Comparison of ENCODE assay signal across 13 cellular contexts in the genomic region with DNA sequence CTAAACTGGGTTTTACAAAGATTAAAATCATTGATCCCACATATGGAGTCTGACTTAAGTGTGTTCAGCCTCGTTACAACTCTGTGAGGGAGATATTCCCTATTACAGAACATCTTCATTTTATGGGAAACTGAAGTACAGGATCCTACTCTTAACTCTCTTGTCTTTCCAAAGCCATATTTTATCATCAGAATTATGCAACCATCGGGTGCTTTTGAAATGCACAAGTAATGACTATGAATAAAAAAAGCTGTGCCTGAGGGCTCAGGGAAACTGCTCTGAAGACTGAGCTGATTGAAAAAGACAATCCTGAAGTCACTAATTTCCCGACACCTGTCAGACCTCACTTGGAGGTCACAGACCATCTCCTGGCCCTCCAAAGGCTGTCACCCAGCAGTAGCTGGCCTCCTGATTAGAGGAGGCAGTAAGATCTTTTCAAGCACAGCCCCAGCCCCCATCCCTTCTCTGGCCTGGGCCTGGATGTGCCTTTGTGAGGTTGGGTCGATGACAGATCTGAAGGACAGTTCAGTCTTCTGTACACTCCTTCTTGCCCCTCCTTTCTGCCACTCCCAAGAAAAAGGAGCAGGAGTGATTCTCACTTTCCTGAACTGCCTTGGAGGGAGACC. TPM values are rescaled to one million over a fixed set of nuclear protein-coding genes. Genes with fewer than 3 reads are reported as not detected.
DNase-seq lines count a peak whose midpoint lies in the region; ATAC-seq and TF ChIP-seq lines count a peak whose summit lies in the region.
"Had no signal": no experiment of that assay in that cellular context is flagged by ENCODE, and none has a peak within 500 bp of the region (broad histone marks: within the 10 kb centered on the region; RNA-seq: fewer than 3 reads in every experiment).

No MANE protein-coding gene starts in this region.

- no peak overlapping the region for H2AK5ac ChIP-seq in neuronal stem cell (ENCODE audit: low read depth, low read length)

- H2BK12ac ChIP-seq in neuronal stem cell (ENCODE audit: low read length), result no peak overlapping the region

- no peak overlapping the region for H3K18ac ChIP-seq in neuronal stem cell (ENCODE audit: low read length)

- no peak overlapping the region for H3K9ac ChIP-seq in neuronal stem cell (ENCODE audit: low read depth, low read length, poor library complexity)

- H2BK120ac ChIP-seq in neuronal stem cell (ENCODE audit: low read depth, low read length), result no peak overlapping the region

- no peak overlapping the region for H2BK5ac ChIP-seq in neuronal stem cell (ENCODE audit: low read length)

- intact Hi-C loops in gastrocnemius medialis (cut with DNase I; ENCODE audit: low total_unique reads), result no loop called here
- intact Hi-C loops in posterior cingulate gyrus (cut with DNase I), result no loop called here
- intact Hi-C loops in sciatic nerve (cut with DNase I), result no loop called here

- H2AFZ ChIP-seq in neuronal stem cell (ENCODE audit: low read length), result no peak overlapping the region

- TF ChIP-seq CTCF in WERI-Rb-1 (IDR thresholded peaks at IDR 0.05; ENCODE audit: low read depth, low read length), result no peak
- no peak for TF ChIP-seq CTCF in foreskin fibroblast (IDR thresholded peaks at IDR 0.05; ENCODE audit: low read depth, low read length)
- no peak for TF ChIP-seq CTCF in gastrocnemius medialis (IDR thresholded peaks at IDR 0.05 in 4 of 5, conservative IDR thresholded peaks at IDR 0.05 in 1 of 5)

- no peak overlapping the region for H4K8ac ChIP-seq in neuronal stem cell (ENCODE audit: low read depth, low read length)

- no peak overlapping the region for H3K4me2 ChIP-seq in neuronal stem cell (ENCODE audit: insufficient read depth, low read length, poor library complexity, severe bottlenecking)

- WGBS in neuronal stem cell (ENCODE audit: extremely low coverage in 2 of 2, insufficient read length in 2 of 2, insufficient replicate concordance in 1 of 2), 2 donors, result no CpG with 5 or more reads among the region's 4 CpGs

- no peak overlapping the region for H2BK15ac ChIP-seq in neuronal stem cell (ENCODE audit: low read length)

- peak overlapping the region; percentile 89 for H3K27ac ChIP-seq in WERI-Rb-1
- H3K27ac ChIP-seq in gastrocnemius medialis, result peak overlapping the region; percentile 91 to 99 (median 94)
- no peak overlapping the region for H3K27ac ChIP-seq in neuronal stem cell (replicated peaks; ENCODE audit: low read length)

- peaks cover 8% of the 10 kb centered on the region for H3K36me3 ChIP-seq in WERI-Rb-1
- no peaks in the 10 kb centered on the region for H3K36me3 ChIP-seq in gastrocnemius medialis
- H3K36me3 ChIP-seq in neuronal stem cell (replicated peaks in 1 of 2; ENCODE audit: control insufficient read depth in 2 of 2, insufficient read depth in 2 of 2, low read length in 2 of 2), result peaks cover 0 to 13% of the 10 kb centered on the region in 2 donors

- no peaks in the 10 kb centered on the region for H3K9me3 ChIP-seq in WERI-Rb-1 (ENCODE audit: severe bottlenecking)
- no peaks in the 10 kb centered on the region for H3K9me3 ChIP-seq in gastrocnemius medialis
- peaks cover 0 to 2% of the 10 kb centered on the region in 2 donors for H3K9me3 ChIP-seq in neuronal stem cell (replicated peaks in 1 of 2; ENCODE audit: control insufficient read depth in 2 of 2, insufficient read depth in 1 of 2, low read depth in 1 of 2, low read length in 2 of 2)

- DNase-seq in EL (peak; percentile 39), WERI-Rb-1 (peak; percentile 91), foreskin fibroblast (peak; percentile 19 to 54), gastrocnemius medialis (no peak), posterior cingulate gyrus (no peak), NCI-H510A treated with DMSO at 0.1 percent for 48 hours (lab: John Stamatoyannopoulos, UW) (no peak), neuronal stem cell (ENCODE audit: low spot score) (no peak), sciatic nerve (ENCODE audit: low spot score) (no peak)
- DNase-seq: activated CD4-positive, alpha-beta T cell treated with anti-CD3 and anti-CD28 coated beads for 4 hours; activated effector memory CD4-positive, alpha-beta T cell treated with anti-CD3 and anti-CD28 coated beads, Interleukin-2, amount 50 U/mL, for 16 hours; CD4-positive, alpha-beta memory T cell; cortex of kidney; stimulated activated naive B cell treated with anti-CD40 and anti-IgM and Interleukin-4, amounts not matched to agents 10 μg/mL and 1 μg/mL and 100 μg/mL, for 72 hours had no signal

- no peak for TF ChIP-seq POLR2A in gastrocnemius medialis (IDR thresholded peaks at IDR 0.05)

- no peak overlapping the region for H3K4me3 ChIP-seq in WERI-Rb-1 (ENCODE audit: low read depth, low read length)
- H3K4me3 ChIP-seq in foreskin fibroblast (ENCODE audit: low read depth in 1 of 2, low read length in 2 of 2), result no peak overlapping the region
- no peak overlapping the region for H3K4me3 ChIP-seq in gastrocnemius medialis
- H3K4me3 ChIP-seq in neuronal stem cell (ENCODE audit: low read length in 2 of 2), result no peak overlapping the region

- H3K27me3 ChIP-seq in WERI-Rb-1 (ENCODE audit: insufficient read depth, low read depth, severe bottlenecking) (no peaks in the 10 kb centered on the region), gastrocnemius medialis (no peaks in the 10 kb centered on the region), neuronal stem cell (ENCODE audit: control insufficient read depth in 3 of 3, insufficient read depth in 3 of 3, low read depth in 1 of 3, low read length in 3 of 3) (peaks cover 0 to 7% (median 0%) of the 10 kb centered on the region in 3 experiments)

- ATAC-seq in gastrocnemius medialis (peak; percentile 10 to 13), sciatic nerve (no peak)
- ATAC-seq: stimulated activated naive B cell treated with anti-CD40 and anti-IgM and Interleukin-4, amounts not matched to agents 10 μg/mL and 1 μg/mL and 100 μg/mL, for 72 hours had no signal

- H3K4me1 ChIP-seq in gastrocnemius medialis (peaks cover 88% of the 10 kb centered on the region in 2 donors), neuronal stem cell (ENCODE audit: control insufficient read depth in 2 of 2, insufficient read depth in 1 of 2, low read depth in 1 of 2, low read length in 2 of 2) (peaks cover 24 to 30% of the 10 kb centered on the region in 2 donors)

- in situ Hi-C loops in gastrocnemius medialis (cut with MboI; ENCODE audit: low sequenced_read_pairs in 4 of 4), result loop anchor here in 1 of 4 donors (25.0 kb wide), 1 partner anchor 897 kb away; a partner anchor contains a TSS

- no peak overlapping the region for H3K23ac ChIP-seq in neuronal stem cell (ENCODE audit: low read depth, low read length, poor library complexity)

- H3K14ac ChIP-seq in neuronal stem cell (ENCODE audit: low read length), result no peak overlapping the region

- H3K4ac ChIP-seq in neuronal stem cell (ENCODE audit: low read length), result no peak overlapping the region

- peaks cover 2% of the 10 kb centered on the region for H3K79me1 ChIP-seq in neuronal stem cell (ENCODE audit: low read depth, low read length)

- no peak overlapping the region for H4K91ac ChIP-seq in neuronal stem cell (ENCODE audit: low read depth, low read length, poor library complexity)

RNA-seq across cellular contexts. Expression of a gene that starts 5.6 kb away (rescaled TPM):
- total RNA-seq in gastrocnemius medialis (100 to 1,000 TPM in 2 of 4 donors, 10 to 100 TPM in 2; 57.5 to 174 (median 117) TPM), sciatic nerve (25.3 TPM)
- polyA plus RNA-seq in neuronal stem cell (2013, experiment 1 of 2), result 12.3 TPM
- polyA plus RNA-seq in neuronal stem cell (2013, experiment 2 of 2), result 13.3 TPM

Comparison
In these comparisons a context has a peak if more than half of its experiments do, and no peak if none do; other contexts are left out.
1. DNase-seq: peak in EL (single experiment), WERI-Rb-1 (single experiment) and foreskin fibroblast (2 of 2); none in gastrocnemius medialis (0 of 2), posterior cingulate gyrus (0 of 10), NCI-H510A treated with DMSO at 0.1 percent for 48 hours (single experiment), neuronal stem cell (single experiment) and sciatic nerve (single experiment).